19 cellular contexts compared by ENCODE assay signal in the genomic region with DNA sequence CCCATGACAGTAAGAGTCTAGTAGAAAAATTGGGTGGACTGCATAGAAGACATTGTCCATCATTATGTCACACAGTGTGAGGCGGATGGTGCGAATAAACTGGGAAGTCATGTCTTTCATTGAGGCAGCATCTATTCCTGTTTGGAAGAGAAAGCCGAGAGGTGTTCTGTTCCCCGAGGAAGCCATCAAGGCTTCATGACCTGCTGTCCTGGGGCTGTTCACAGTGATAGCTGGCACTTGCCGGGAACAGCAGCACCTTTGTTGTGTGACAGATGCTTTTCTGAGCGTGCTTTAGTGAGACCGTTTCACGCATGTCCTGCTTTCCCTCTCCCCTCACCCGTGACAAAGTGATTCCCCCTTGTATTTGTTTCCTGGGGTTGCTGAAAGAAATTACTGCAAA. TPM values are rescaled to one million over a fixed set of nuclear protein-coding genes. Genes with fewer than 3 reads are reported as not detected.
DNase-seq lines count a peak whose midpoint lies in the region; ATAC-seq and TF ChIP-seq lines count a peak whose summit lies in the region.
"Had no signal": no experiment of that assay in that cellular context is flagged by ENCODE, and none has a peak within 500 bp of the region (broad histone marks: within the 10 kb centered on the region; RNA-seq: fewer than 3 reads in every experiment).

No MANE protein-coding gene starts in this region.

- H3K27ac Mint-ChIP-seq in Calu3 (ENCODE audit: unreplicated experiment), result no peak overlapping the region

- peaks cover 9% of the 10 kb centered on the region for H3K4me1 Mint-ChIP-seq in Calu3 (ENCODE audit: low read depth, unreplicated experiment)
- H3K4me1 Mint-ChIP-seq: CD8-positive, alpha-beta memory T cell had no signal

- no peaks in the 10 kb centered on the region for H3K36me3 Mint-ChIP-seq in Calu3 (ENCODE audit: insufficient read depth, unreplicated experiment)

- intact Hi-C loops in Right ventricle myocardium superior (cut with DNase I), result no loop called here
- intact Hi-C loops in left cardiac atrium (cut with DNase I), result no loop called here
- intact Hi-C loops in Calu3 (cut with micrococcal nuclease; ENCODE audit: unreplicated experiment), result no loop called here

- H3K4me3 Mint-ChIP-seq in Calu3 (ENCODE audit: low read depth, unreplicated experiment), result no peak overlapping the region
- H3K4me3 Mint-ChIP-seq: CD8-positive, alpha-beta memory T cell had no signal

- DNase-seq in Right ventricle myocardium superior (peak; percentile 6), left cardiac atrium (no peak), mesenteric fat pad (ENCODE audit: low spot score) (peak; percentile 26), Calu3 (no peak), dermis blood vessel endothelial cell (no peak), SK-N-DZ (ENCODE audit: low spot score) (no peak)
- peak; percentile 10 for DNase-seq in activated CD8-positive, alpha-beta memory T cell treated with anti-CD3 and anti-CD28 coated beads, Interleukin-2, amount 50 U/mL, for 48 hours
- DNase-seq: C1 segment of cervical spinal cord; CD8-positive, alpha-beta memory T cell; DMS79 treated with DMSO at 0.1 percent for 48 hours; KBM-7; MV-4-11; NCI-H1417; NCI-H187; NCI-H226; NCI-H524; NCI-H82; OCI-M1; SHP77 treated with DMSO at 0.1 percent for 48 hours had no signal

- ATAC-seq in Right ventricle myocardium superior (ENCODE audit: poor library complexity), result no peak
- no peak for ATAC-seq in left cardiac atrium

- no peaks in the 10 kb centered on the region for H3K9me3 Mint-ChIP-seq in Calu3 (ENCODE audit: low read depth, unreplicated experiment)
- H3K9me3 Mint-ChIP-seq: CD8-positive, alpha-beta memory T cell had no signal

- TF ChIP-seq CTCF in Calu3 (IDR thresholded peaks at IDR 0.05; ENCODE audit: unreplicated experiment), result no peak

- CTCF ChIA-PET in Calu3 (lab: Charles Lee), result no interaction called here

- H3K27me3 Mint-ChIP-seq in Calu3 (ENCODE audit: unreplicated experiment), result no peaks in the 10 kb centered on the region

- no TSS peak for BruUV-seq in Calu3 (replicated peaks; lab: Mats Ljungman, UMichigan)

RNA-seq across cellular contexts. Expression of gene RGS12, which starts 20.3 kb away (rescaled TPM):
- total RNA-seq in Right ventricle myocardium superior, result 15.8 TPM
- total RNA-seq in left cardiac atrium, result 10 to 100 TPM; 13.3 to 16.6 TPM
- 26.3 TPM for total RNA-seq in mesenteric fat pad
- total RNA-seq in Calu3 (2022), result 11.1 and 13.9 TPM in 2 replicates
- total RNA-seq in dermis blood vessel endothelial cell, result 42.9 and 56.3 TPM in 2 replicates
- polyA plus RNA-seq in SK-N-DZ (2014; cell fraction: cytosol; rRNA removed), result 29.6 and 37.0 TPM in 2 replicates
- 54.3 and 245 TPM in 2 replicates for polyA plus RNA-seq in SK-N-DZ (2014; cell fraction: nucleus; rRNA removed)

Comparison
In these comparisons a context has a peak if more than half of its experiments do, and no peak if none do; other contexts are left out.
1. DNase-seq: peak in Right ventricle myocardium superior (single experiment), activated CD8-positive, alpha-beta memory T cell treated with anti-CD3 and anti-CD28 coated beads, Interleukin-2, amount 50 U/mL, for 48 hours (single experiment) and mesenteric fat pad (single experiment); none in left cardiac atrium (single experiment), Calu3 (single experiment), dermis blood vessel endothelial cell (single experiment) and SK-N-DZ (single experiment).